1 cellular context compared by ENCODE assay signal in the genomic region with DNA sequence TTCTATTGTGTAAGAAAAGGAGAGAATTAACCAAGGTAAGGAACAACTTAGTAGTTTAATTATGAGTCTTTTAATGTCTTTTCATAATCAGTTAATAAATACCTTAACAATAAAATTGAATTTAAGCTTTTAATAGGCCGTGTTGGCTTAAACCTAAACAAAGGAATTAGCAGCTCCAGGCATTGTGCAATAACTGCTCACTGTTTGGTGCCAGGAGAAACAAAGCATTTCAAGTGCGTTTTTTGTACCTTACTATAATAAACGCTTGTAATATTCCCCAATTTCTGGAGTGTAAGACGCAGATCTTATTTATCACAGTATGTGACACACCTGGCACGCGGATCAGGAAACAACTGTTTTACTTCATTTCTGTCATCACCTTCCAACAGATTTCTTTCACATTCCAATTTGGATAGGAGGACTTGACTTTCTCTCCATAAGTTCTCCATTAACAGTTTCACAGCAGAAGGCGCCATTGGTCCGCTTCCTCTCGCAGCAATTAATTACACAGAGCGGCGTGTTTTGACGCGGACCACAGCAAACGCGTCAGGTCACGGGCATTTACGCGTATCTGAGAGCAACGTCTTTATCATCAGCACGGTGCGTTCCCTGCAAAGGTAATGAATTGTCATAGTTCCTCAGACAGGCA.
A peak's percentile ranks its signal among the peaks of the same experiment; 100 is the strongest.
TF ChIP-seq lines count a peak whose summit lies in the region.

No MANE protein-coding gene starts in this region.

TF ChIP-seq in K562, 482 proteins besides CTCF, POLR2A, EP300 and RAD21 (continued from another document):
- TF ChIP-seq, protein P1, sequence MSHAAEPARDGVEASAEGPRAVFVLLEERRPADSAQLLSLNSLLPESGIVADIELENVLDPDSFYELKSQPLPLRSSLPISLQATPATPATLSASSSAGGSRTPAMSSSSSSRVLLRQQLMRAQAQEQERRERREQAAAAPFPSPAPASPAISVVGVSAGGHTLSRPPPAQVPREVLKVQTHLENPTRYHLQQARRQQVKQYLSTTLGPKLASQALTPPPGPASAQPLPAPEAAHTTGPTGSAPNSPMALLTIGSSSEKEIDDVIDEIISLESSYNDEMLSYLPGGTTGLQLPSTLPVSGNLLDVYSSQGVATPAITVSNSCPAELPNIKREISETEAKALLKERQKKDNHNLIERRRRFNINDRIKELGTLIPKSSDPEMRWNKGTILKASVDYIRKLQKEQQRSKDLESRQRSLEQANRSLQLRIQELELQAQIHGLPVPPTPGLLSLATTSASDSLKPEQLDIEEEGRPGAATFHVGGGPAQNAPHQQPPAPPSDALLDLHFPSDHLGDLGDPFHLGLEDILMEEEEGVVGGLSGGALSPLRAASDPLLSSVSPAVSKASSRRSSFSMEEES (CRISPR knock-in tag; IDR thresholded peaks at IDR 0.05), result no peak
- TF ChIP-seq HNRNPK (IDR thresholded peaks at IDR 0.05; ENCODE audit: low read depth, low read length, poor library complexity, severe bottlenecking), result no peak
- TF ChIP-seq HNRNPL (IDR thresholded peaks at IDR 0.05; ENCODE audit: low read depth, low read length), result no peak
- peak; percentile 78 for TF ChIP-seq CEBPB (tag; IDR thresholded peaks at IDR 0.05)
- TF ChIP-seq, protein P2, sequence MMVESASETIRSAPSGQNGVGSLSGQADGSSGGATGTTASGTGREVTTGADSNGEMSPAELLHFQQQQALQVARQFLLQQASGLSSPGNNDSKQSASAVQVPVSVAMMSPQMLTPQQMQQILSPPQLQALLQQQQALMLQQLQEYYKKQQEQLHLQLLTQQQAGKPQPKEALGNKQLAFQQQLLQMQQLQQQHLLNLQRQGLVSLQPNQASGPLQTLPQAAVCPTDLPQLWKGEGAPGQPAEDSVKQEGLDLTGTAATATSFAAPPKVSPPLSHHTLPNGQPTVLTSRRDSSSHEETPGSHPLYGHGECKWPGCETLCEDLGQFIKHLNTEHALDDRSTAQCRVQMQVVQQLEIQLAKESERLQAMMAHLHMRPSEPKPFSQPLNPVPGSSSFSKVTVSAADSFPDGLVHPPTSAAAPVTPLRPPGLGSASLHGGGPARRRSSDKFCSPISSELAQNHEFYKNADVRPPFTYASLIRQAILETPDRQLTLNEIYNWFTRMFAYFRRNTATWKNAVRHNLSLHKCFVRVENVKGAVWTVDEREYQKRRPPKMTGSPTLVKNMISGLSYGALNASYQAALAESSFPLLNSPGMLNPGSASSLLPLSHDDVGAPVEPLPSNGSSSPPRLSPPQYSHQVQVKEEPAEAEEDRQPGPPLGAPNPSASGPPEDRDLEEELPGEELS (CRISPR knock-in tag; IDR thresholded peaks at IDR 0.05; ENCODE audit: borderline replicate concordance), result no peak
- no peak for TF ChIP-seq ATF1 (CRISPR knock-in tag; IDR thresholded peaks at IDR 0.05)
- TF ChIP-seq ATF1 (tag; IDR thresholded peaks at IDR 0.05), result peak; percentile 47
- TF ChIP-seq GTF2E2 (tag; IDR thresholded peaks at IDR 0.05), result no peak
- no peak for TF ChIP-seq ZNF217 (CRISPR knock-in tag; IDR thresholded peaks at IDR 0.05)
- no peak for TF ChIP-seq CBFA2T3 (IDR thresholded peaks at IDR 0.05)
- no peak for TF ChIP-seq CEBPG (CRISPR knock-in tag; IDR thresholded peaks at IDR 0.05)
- TF ChIP-seq CEBPG (tag; conservative IDR thresholded peaks at IDR 0.05 in 1 of 2, IDR thresholded peaks at IDR 0.05 in 1 of 2), result peak in 1 of 2 experiments; percentile 85; a peak in 2 of 4 replicates
- no peak for TF ChIP-seq TBL1XR1 (IDR thresholded peaks at IDR 0.05; ENCODE audit: low read length in 2 of 2)
- peak; percentile 40 for TF ChIP-seq MEIS2 (IDR thresholded peaks at IDR 0.05; ENCODE audit: partially characterized antibody)
